In genomic region chr10:105473170-105473569, GRCh38 we compare ENCODE assay signal across 21 cellular contexts.
DNase-seq lines count a peak whose midpoint lies in the region; ATAC-seq, FAIRE-seq and TF ChIP-seq lines count a peak whose summit lies in the region.
"Had no signal": no experiment of that assay in that cellular context is flagged by ENCODE, and none has a peak within 500 bp of the region (broad histone marks: within the 10 kb centered on the region; RNA-seq: fewer than 3 reads in every experiment).

No MANE protein-coding gene starts in this region.

- TF ChIP-seq POLR2A in GM12892 (IDR thresholded peaks at IDR 0.05; ENCODE audit: low read depth, low read length), result no peak

- intact Hi-C loops in left cardiac atrium (cut with DNase I), result no loop called here

- no peak for FAIRE-seq in GM12892 (lab: Jason Lieb, UNC)
- FAIRE-seq: HTR-8/SVneo had no signal

- peak; percentile 35 for DNase-seq in NCI-H748 (lab: John Stamatoyannopoulos, UW; ENCODE audit: unreplicated experiment)
- no peak for DNase-seq in NCI-H748 treated with DMSO at 0.1 percent for 48 hours (lab: John Stamatoyannopoulos, UW)
- peak; percentile 20 for DNase-seq in left cardiac atrium
- DNase-seq in left kidney (ENCODE audit: low read depth, low spot score), result peak; percentile 3
- DNase-seq in activated CD8-positive, alpha-beta memory T cell treated with anti-CD3 and anti-CD28 coated beads for 24 hours, result no peak
- DNase-seq in GM12892 (ENCODE audit: insufficient read length), result no peak
- DNase-seq: CD8-positive, alpha-beta memory T cell; GDM1; GOT3; HCEC 1CT; KG1; NCI-H1092; NCI-H1694 treated with DMSO at 0.1 percent for 48 hours; NCI-H2081 treated with DMSO at 0.1 percent for 48 hours; NCI-H2171 treated with DMSO at 0.1 percent for 48 hours; NCI-H524 treated with DMSO at 0.1 percent for 48 hours; PC-9; RPMI8226 had no signal

- ATAC-seq in left cardiac atrium, result peak in 1 of 2 donors; percentile 15
- ATAC-seq in GM19328 (IDR thresholded peaks at IDR 0.05; ENCODE audit: unreplicated experiment), result no peak
- ATAC-seq: SK-N-SH treated with all-trans-retinoic acid at 6 μM for 48 hours had no signal

Comparison
In these comparisons a context has a peak if more than half of its experiments do, and no peak if none do; other contexts are left out.
1. DNase-seq: peak in NCI-H748 (single experiment), left cardiac atrium (single experiment) and left kidney (single experiment); none in NCI-H748 treated with DMSO at 0.1 percent for 48 hours (single experiment), activated CD8-positive, alpha-beta memory T cell treated with anti-CD3 and anti-CD28 coated beads for 24 hours (single experiment) and GM12892 (single experiment).